In the genomic region with DNA sequence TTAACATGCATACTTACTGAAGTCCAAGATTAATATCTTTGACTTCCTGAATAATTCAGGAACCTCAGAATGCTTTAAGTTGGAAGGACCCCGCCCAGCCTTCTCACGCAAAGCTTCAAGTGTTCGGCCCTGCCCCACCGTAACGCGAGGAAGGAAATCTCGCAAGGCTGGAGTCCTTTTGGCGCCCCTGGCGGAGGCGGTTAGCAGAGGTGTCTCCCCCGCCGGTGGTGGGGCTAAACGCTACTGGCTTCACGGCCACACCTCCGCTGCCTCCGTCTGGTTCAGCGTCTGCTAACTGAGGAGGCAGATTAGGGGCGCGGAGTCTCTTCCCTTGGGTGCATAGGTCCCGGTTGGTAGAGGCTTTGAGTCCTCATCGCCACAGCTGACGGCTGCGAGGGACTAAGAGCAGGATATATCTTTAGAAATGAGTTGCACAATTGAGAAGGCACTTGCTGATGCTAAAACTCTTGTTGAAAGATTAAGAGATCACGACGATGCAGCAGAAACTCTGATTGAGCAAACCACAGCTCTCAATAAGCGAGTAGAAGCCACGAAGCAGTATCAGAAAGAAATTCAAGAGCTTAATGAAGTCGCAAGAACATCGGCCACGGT, we compare ENCODE assay signal across 10 cellular contexts. TPM values are rescaled to one million over a fixed set of nuclear protein-coding genes. Genes with fewer than 3 reads are reported as not detected.
A peak's percentile ranks its signal among the peaks of the same experiment; 100 is the strongest.
DNase-seq lines count a peak whose midpoint lies in the region; TF ChIP-seq lines count a peak whose summit lies in the region.
"Had no signal": no experiment of that assay in that cellular context is flagged by ENCODE, and none has a peak within 500 bp of the region (broad histone marks: within the 10 kb centered on the region; RNA-seq: fewer than 3 reads in every experiment).

No MANE protein-coding gene starts in this region.

- WGBS in spleen, 5 donors: 55 to 60% (median 59%) methylated on average over 25 to 30 of the region's 30 CpGs

- no peaks in the 10 kb centered on the region for H3K27me3 ChIP-seq in spleen (replicated peaks in 1 of 7)
- H3K27me3 ChIP-seq: BLaER1 treated with 17β-estradiol and CSF1 and Interleukin-3, amounts not matched to agents 10 nM and 100 nM had no signal

- H3K4me1 ChIP-seq in spleen: peaks cover 0 to 4% (median 0%) of the 10 kb centered on the region in 6 donors

- H3K4me3 Mint-ChIP-seq in activated CD4-positive, alpha-beta T cell treated with anti-CD3 and anti-CD28 coated beads, Interleukin-2, amount 10 ng/mL, durations not matched to agents 24 days and 14 days: peak overlapping the region; percentile 27

- peaks cover 6% of the 10 kb centered on the region for H3K36me3 Mint-ChIP-seq in activated CD4-positive, alpha-beta T cell treated with anti-CD3 and anti-CD28 coated beads, Interleukin-2, amount 10 ng/mL, durations not matched to agents 24 days and 14 days (ENCODE audit: low read depth)

- no peak overlapping the region for H3K27ac ChIP-seq in spleen
- H3K27ac ChIP-seq: BLaER1 treated with 17β-estradiol and CSF1 and Interleukin-3, amounts not matched to agents 10 nM and 100 nM had no signal

- DNase-seq in ELF-1 (ENCODE audit: low read depth, low spot score) (peak; percentile 82), spleen (peak; percentile 90), NCI-H2081 treated with DMSO at 0.1 percent for 48 hours (lab: John Stamatoyannopoulos, UW) (no peak), H4 (ENCODE audit: low spot score) (no peak), AG20443 (ENCODE audit: low spot score) (no peak), DMS114 treated with DMSO at 0.1 percent for 48 hours (lab: John Stamatoyannopoulos, UW; ENCODE audit: unreplicated experiment) (no peak)
- peak; percentile 89 for DNase-seq in activated CD4-positive, alpha-beta T cell treated with anti-CD3 and anti-CD28 coated beads, Interleukin-2, amount 10 ng/mL, durations not matched to agents 24 days and 14 days
- DNase-seq in effector CD4-positive, alpha-beta T cell: peak; percentile 48

- no peak overlapping the region for H3K27ac Mint-ChIP-seq in activated CD4-positive, alpha-beta T cell treated with anti-CD3 and anti-CD28 coated beads, Interleukin-2, amount 10 ng/mL, durations not matched to agents 24 days and 14 days

- no peaks in the 10 kb centered on the region for H3K27me3 Mint-ChIP-seq in activated CD4-positive, alpha-beta T cell treated with anti-CD3 and anti-CD28 coated beads, Interleukin-2, amount 10 ng/mL, durations not matched to agents 24 days and 14 days

- no peak for TF ChIP-seq POLR2A in spleen (IDR thresholded peaks at IDR 0.05)

- H3K4me1 Mint-ChIP-seq in activated CD4-positive, alpha-beta T cell treated with anti-CD3 and anti-CD28 coated beads, Interleukin-2, amount 10 ng/mL, durations not matched to agents 24 days and 14 days: peaks cover 6% of the 10 kb centered on the region

- H3K4me3 ChIP-seq in spleen: peak overlapping the region in 1 of 8 donors; percentile 4
- H3K4me3 ChIP-seq: BLaER1 treated with 17β-estradiol and CSF1 and Interleukin-3, amounts not matched to agents 10 nM and 100 nM had no signal

- intact Hi-C loops in activated CD4-positive, alpha-beta T cell treated with anti-CD3 and anti-CD28 coated beads, Interleukin-2, amount 10 ng/mL, durations not matched to agents 24 days and 14 days (cut with micrococcal nuclease): no loop called here
- intact Hi-C loops in spleen (cut with DNase I; ENCODE audit: low total_unique reads): no loop called here

- peaks cover 0 to 6% (median 0%) of the 10 kb centered on the region in 6 donors for H3K36me3 ChIP-seq in spleen

- no peaks in the 10 kb centered on the region for H3K9me3 ChIP-seq in spleen

- no peaks in the 10 kb centered on the region for H3K9me3 Mint-ChIP-seq in activated CD4-positive, alpha-beta T cell treated with anti-CD3 and anti-CD28 coated beads, Interleukin-2, amount 10 ng/mL, durations not matched to agents 24 days and 14 days

- TF ChIP-seq CTCF in spleen (IDR thresholded peaks at IDR 0.05 in 8 of 11, conservative IDR thresholded peaks at IDR 0.05 in 3 of 11): peak in 7 of 11 experiments; percentile 38 to 62 (median 54)

RNA-seq across cellular contexts. Expression of a gene that starts 21.9 kb away (rescaled TPM):
- 14.5 and 16.2 TPM in 2 replicates for total RNA-seq in activated CD4-positive, alpha-beta T cell treated with anti-CD3 and anti-CD28 coated beads, Interleukin-2, amount 10 ng/mL, durations not matched to agents 24 days and 14 days
- 10 to 100 TPM; 15.8 to 27.0 (median 20.7) TPM for total RNA-seq in spleen
- polyA plus RNA-seq in spleen: 10 to 100 TPM in 1 of 3 donors, 1 to 10 TPM in 2; 7.1 to 10.1 (median 9.1) TPM
- 24.4 and 34.1 TPM in 2 replicates for total RNA-seq in H4 (2014; rRNA removed; shearing (Covaris generic))

RNA-seq across cellular contexts. Expression of a gene that starts 42.5 kb away (rescaled TPM):
- not detected in 2 replicates for total RNA-seq in activated CD4-positive, alpha-beta T cell treated with anti-CD3 and anti-CD28 coated beads, Interleukin-2, amount 10 ng/mL, durations not matched to agents 24 days and 14 days
- total RNA-seq in spleen: 1 to 10 TPM in 2 of 7 donors, under 1 TPM in 5; 0.43 to 1.9 (median 0.89) TPM
- under 1 TPM; 0.10 to 0.48 (median 0.20) TPM for polyA plus RNA-seq in spleen
- total RNA-seq in H4 (2014; rRNA removed; shearing (Covaris generic)): 14.3 TPM in 2 replicates
- total RNA-seq: T-helper 1 cell treated with Interleukin-12 subunit alpha and Interleukin-12 subunit beta and Interleukin-4 antibody, amounts not matched to agents 30 ng/mL and 1 ng/mL, for 36 hours had no signal

RNA-seq across cellular contexts. Expression of a gene that starts 52.2 kb away (rescaled TPM):
- not detected in 2 replicates for total RNA-seq in activated CD4-positive, alpha-beta T cell treated with anti-CD3 and anti-CD28 coated beads, Interleukin-2, amount 10 ng/mL, durations not matched to agents 24 days and 14 days
- total RNA-seq in spleen: not detected
- not detected for polyA plus RNA-seq in spleen
- 2.6 and 3.8 TPM in 2 replicates for total RNA-seq in H4 (2014; rRNA removed; shearing (Covaris generic))
- total RNA-seq: T-helper 1 cell treated with Interleukin-12 subunit alpha and Interleukin-12 subunit beta and Interleukin-4 antibody, amounts not matched to agents 30 ng/mL and 1 ng/mL, for 36 hours had no signal

Comparison
In these comparisons a context has a peak if more than half of its experiments do, and no peak if none do; other contexts are left out.
1. DNase-seq: peak in ELF-1 (single experiment), activated CD4-positive, alpha-beta T cell treated with anti-CD3 and anti-CD28 coated beads, Interleukin-2, amount 10 ng/mL, durations not matched to agents 24 days and 14 days (single experiment), effector CD4-positive, alpha-beta T cell (single experiment) and spleen (single experiment); none in NCI-H2081 treated with DMSO at 0.1 percent for 48 hours (single experiment), H4 (single experiment), AG20443 (single experiment) and DMS114 treated with DMSO at 0.1 percent for 48 hours (single experiment).